In genomic region chr11:113240389-113240788, GRCh38 we compare ENCODE assay signal across 26 cellular contexts.
DNase-seq lines count a peak whose midpoint lies in the region; ATAC-seq and TF ChIP-seq lines count a peak whose summit lies in the region.
"Had no signal": no experiment of that assay in that cellular context is flagged by ENCODE, and none has a peak within 500 bp of the region (broad histone marks: within the 10 kb centered on the region; RNA-seq: fewer than 3 reads in every experiment).

No MANE protein-coding gene starts in this region.

- H3K36me3 ChIP-seq in vagina (no peaks in the 10 kb centered on the region), PC-3 (ENCODE audit: low read depth, low read length) (no peaks in the 10 kb centered on the region)
- H3K36me3 ChIP-seq: left lung, neutrophil, prostate gland had no signal

- H3F3A ChIP-seq in PC-3 (ENCODE audit: low read length, unreplicated experiment) = no peaks in the 10 kb centered on the region

- no peak overlapping the region for H3K4me2 ChIP-seq in PC-3 (ENCODE audit: low read length)
- H3K4me2 ChIP-seq: KMS-11 had no signal

- TF ChIP-seq POLR2A in vagina (IDR thresholded peaks at IDR 0.05) = no peak

- POLR2A ChIA-PET in PC-3 (lab: Charles Lee; ENCODE audit: unreplicated experiment) = no interaction called here

- no TSS peak for BruUV-seq in PC-3 (replicated peaks; lab: Mats Ljungman, UMichigan)

- H3K27me3 ChIP-seq in vagina = no peaks in the 10 kb centered on the region
- H3K27me3 ChIP-seq in PC-3 (ENCODE audit: low read length) = peaks cover 89% of the 10 kb centered on the region
- H3K27me3 ChIP-seq: adrenal gland, gastroesophageal sphincter, sigmoid colon had no signal

- H3K4me3 ChIP-seq in vagina (no peak overlapping the region), PC-3 (ENCODE audit: low read length) (no peak overlapping the region)
- H3K4me3 ChIP-seq: adrenal gland, gastroesophageal sphincter, left lung, prostate gland, sigmoid colon had no signal

- no peak overlapping the region for H3K9ac ChIP-seq in PC-3 (ENCODE audit: low read length)
- H3K9ac ChIP-seq: KMS-11 had no signal

- H3K4me1 ChIP-seq in vagina (peaks cover 11% of the 10 kb centered on the region), PC-3 (ENCODE audit: insufficient read depth, low read length) (no peaks in the 10 kb centered on the region)
- H3K4me1 ChIP-seq: adrenal gland, left lung, prostate gland had no signal

- no peaks in the 10 kb centered on the region for H3K9me3 ChIP-seq in vagina
- H3K9me3 ChIP-seq in PC-3 (ENCODE audit: low read length) = no peaks in the 10 kb centered on the region
- H3K9me3 ChIP-seq: adrenal gland, gastroesophageal sphincter, left lung, neutrophil, prostate gland, sigmoid colon had no signal

- CTCF ChIA-PET in PC-3 (lab: Charles Lee) = no interaction called here

- H3K27ac ChIP-seq in vagina (peak overlapping the region; percentile 55), PC-3 (ENCODE audit: low read length) (no peak overlapping the region)
- H3K27ac ChIP-seq: HL-60, KMS-11, left lung, neutrophil, prostate gland, sigmoid colon had no signal

- intact Hi-C loops in vagina (cut with DNase I) = no loop called here
- intact Hi-C loops in PC-3 (cut with micrococcal nuclease) = no loop called here

- DNase-seq in NCI-H2107 treated with DMSO at 0.1 percent for 48 hours (lab: John Stamatoyannopoulos, UW; ENCODE audit: unreplicated experiment) (peak; percentile 40), NCI-H2107 (lab: John Stamatoyannopoulos, UW) (no peak), NCI-H2196 (lab: John Stamatoyannopoulos, UW; ENCODE audit: unreplicated experiment) (peak; percentile 55), RPMI8226 (peak; percentile 88), vagina (ENCODE audit: extremely low spot score in 2 of 2) (no peak), ecto neural progenitor cell (ENCODE audit: low spot score) (no peak), PC-3 (no peak), DMS153 (lab: John Stamatoyannopoulos, UW) (no peak)
- DNase-seq: activated CD4-positive, alpha-beta T cell treated with anti-CD3 and anti-CD28 coated beads, Interleukin-2, amount 10 ng/mL, durations not matched to agents 24 days and 14 days; activated naive CD4-positive, alpha-beta T cell treated with anti-CD3 and anti-CD28 coated beads for 36 hours; activated T-cell treated with anti-CD3 and anti-CD28 coated beads, Interleukin-2, amount 50 U/mL, for 72 hours; adrenal gland; cerebellar nuclear complex; GOT3; left lung; sigmoid colon; stimulated activated CD4-positive, alpha-beta T cell treated with anti-CD3 and anti-CD28 coated beads, Interleukin-4, amount 100 ng/mL, for 4 hours; SW 1271; T-helper 9 cell had no signal

- TF ChIP-seq CTCF in vagina (IDR thresholded peaks at IDR 0.05) (no peak), PC-3 (conservative IDR thresholded peaks at IDR 0.05; ENCODE audit: low read depth, low read length) (no peak)

- ATAC-seq in PC-3 = no peak
- ATAC-seq: activated T-cell treated with anti-CD3 and anti-CD28 coated beads, Interleukin-2, amount 50 U/mL, for 72 hours; gastroesophageal sphincter; left lung; Panc1; stimulated activated memory B cell treated with anti-CD40 and anti-IgM and Interleukin-4, amounts not matched to agents 10 μg/mL and 1 μg/mL and 100 μg/mL, for 72 hours had no signal

- H3K9me2 ChIP-seq in PC-3 (replicated peaks; ENCODE audit: low read length) = no peaks in the 10 kb centered on the region

- H3K79me2 ChIP-seq in PC-3 (ENCODE audit: low read length) = no peaks in the 10 kb centered on the region

- no peaks in the 10 kb centered on the region for H4K20me1 ChIP-seq in PC-3 (ENCODE audit: low read length)

- no peak overlapping the region for H2AFZ ChIP-seq in PC-3 (ENCODE audit: low read length)

Comparison
In these comparisons a context has a peak if more than half of its experiments do, and no peak if none do; other contexts are left out.
1. DNase-seq: peak in NCI-H2107 treated with DMSO at 0.1 percent for 48 hours (single experiment), NCI-H2196 (single experiment) and RPMI8226 (single experiment); none in NCI-H2107 (single experiment), vagina (0 of 2), ecto neural progenitor cell (single experiment), PC-3 (single experiment) and DMS153 (single experiment).